Comparison of ENCODE assay signal across 9 cellular contexts in genomic region chrX:15781964-15782711, GRCh38. TPM values are rescaled to one million over a fixed set of nuclear protein-coding genes. Genes with fewer than 3 reads are reported as not detected.
A peak's percentile ranks its signal among the peaks of the same experiment; 100 is the strongest.
DNase-seq lines count a peak whose midpoint lies in the region; ATAC-seq lines count a peak whose summit lies in the region.
"Had no signal": no experiment of that assay in that cellular context is flagged by ENCODE, and none has a peak within 500 bp of the region (broad histone marks: within the 10 kb centered on the region; RNA-seq: fewer than 3 reads in every experiment).

No MANE protein-coding gene starts in this region.

- H3K4me1 Mint-ChIP-seq in T-helper 1 cell treated with Interleukin-12 subunit alpha and Interleukin-12 subunit beta and Interleukin-4 antibody, amounts not matched to agents 30 μg/mL and 1 μg/mL, for 36 hours (ENCODE audit: low read depth), result peaks cover 7% of the 10 kb centered on the region

- peak; percentile 26 for DNase-seq in activated naive CD4-positive, alpha-beta T cell treated with Interleukin-2 at 50 U/mL for 16 hours
- DNase-seq in activated naive CD4-positive, alpha-beta T cell (lab: John Stamatoyannopoulos, UW), result no peak
- DNase-seq in cerebellum (ENCODE audit: low spot score), result no peak
- no peak for DNase-seq in SW 1271 (lab: John Stamatoyannopoulos, UW)
- no peak for DNase-seq in T1000 (lab: John Stamatoyannopoulos, UW)
- no peak for DNase-seq in DMS153 (lab: John Stamatoyannopoulos, UW)
- DNase-seq: BE2C had no signal

- peak overlapping the region; percentile 86 for H3K4me3 Mint-ChIP-seq in T-helper 1 cell treated with Interleukin-12 subunit alpha and Interleukin-12 subunit beta and Interleukin-4 antibody, amounts not matched to agents 30 μg/mL and 1 μg/mL, for 36 hours

- no peaks in the 10 kb centered on the region for H3K27me3 Mint-ChIP-seq in T-helper 1 cell treated with Interleukin-12 subunit alpha and Interleukin-12 subunit beta and Interleukin-4 antibody, amounts not matched to agents 30 μg/mL and 1 μg/mL, for 36 hours (ENCODE audit: low read depth)

- H3K27ac Mint-ChIP-seq in T-helper 1 cell treated with Interleukin-12 subunit alpha and Interleukin-12 subunit beta and Interleukin-4 antibody, amounts not matched to agents 30 μg/mL and 1 μg/mL, for 36 hours, result peak overlapping the region; percentile 97

- ATAC-seq in HG02973 (IDR thresholded peaks at IDR 0.05; ENCODE audit: unreplicated experiment), result peak; percentile 63

- H3K9me3 Mint-ChIP-seq in T-helper 1 cell treated with Interleukin-12 subunit alpha and Interleukin-12 subunit beta and Interleukin-4 antibody, amounts not matched to agents 30 μg/mL and 1 μg/mL, for 36 hours, result no peaks in the 10 kb centered on the region

- peaks cover 15% of the 10 kb centered on the region for H3K36me3 Mint-ChIP-seq in T-helper 1 cell treated with Interleukin-12 subunit alpha and Interleukin-12 subunit beta and Interleukin-4 antibody, amounts not matched to agents 30 μg/mL and 1 μg/mL, for 36 hours (ENCODE audit: low read depth)

RNA-seq across cellular contexts. Expression of gene ZRSR2, which starts 8.1 kb away (rescaled TPM):
- 6.4 TPM for total RNA-seq in cerebellum

RNA-seq across cellular contexts. Expression of gene CA5B, which starts 44.1 kb away (rescaled TPM):
- 10.2 TPM for total RNA-seq in cerebellum
